18 cellular contexts compared by ENCODE assay signal in genomic region chr11:2561283-2562180, GRCh38.
DNase-seq lines count a peak whose midpoint lies in the region; ATAC-seq and TF ChIP-seq lines count a peak whose summit lies in the region.
"Had no signal": no experiment of that assay in that cellular context is flagged by ENCODE, and none has a peak within 500 bp of the region (broad histone marks: within the 10 kb centered on the region; RNA-seq: fewer than 3 reads in every experiment).

No MANE protein-coding gene starts in this region.

- H3K9me3 Mint-ChIP-seq in naive thymus-derived CD4-positive, alpha-beta T cell = peaks cover 0 to 2% (median 0%) of the 10 kb centered on the region in 11 donors
- H3K9me3 Mint-ChIP-seq: T-helper 2 cell treated with Interferon-gamma antibody and Interleukin-4, amounts not matched to agents 5 μg/mL and 100 μg/mL, for 36 hours had no signal

- H3K4me3 Mint-ChIP-seq in naive thymus-derived CD4-positive, alpha-beta T cell = no peak overlapping the region
- H3K4me3 Mint-ChIP-seq: nephron progenitor cell; T-helper 2 cell treated with Interferon-gamma antibody and Interleukin-4, amounts not matched to agents 5 μg/mL and 100 μg/mL, for 36 hours had no signal

- H3K27me3 ChIP-seq in BE2C (no peaks in the 10 kb centered on the region), NT2/D1 (ENCODE audit: insufficient read depth, insufficient read length) (peaks cover 74% of the 10 kb centered on the region)
- H3K27me3 ChIP-seq in naive thymus-derived CD4-positive, alpha-beta T cell (ENCODE audit: control insufficient read depth in 2 of 2, insufficient read depth in 2 of 2, low read length in 2 of 2) = no peaks in the 10 kb centered on the region
- H3K27me3 ChIP-seq: gastrocnemius medialis had no signal

- CTCF ChIA-PET in naive thymus-derived CD4-positive, alpha-beta T cell (lab: Charles Lee) = no interaction called here
- CTCF ChIA-PET in RWPE1 (lab: Yijun Ruan, JAX) = no interaction called here

- peaks cover 0 to 33% (median 13%) of the 10 kb centered on the region in 7 donors for H3K4me1 Mint-ChIP-seq in naive thymus-derived CD4-positive, alpha-beta T cell

- intact Hi-C loops in cardiac septum (cut with DNase I) = no loop called here
- intact Hi-C loops in naive thymus-derived CD4-positive, alpha-beta T cell (cut with micrococcal nuclease) = no loop called here

- ATAC-seq in naive thymus-derived CD4-positive, alpha-beta T cell = peak; percentile 71
- no peak for ATAC-seq in HG03025 (IDR thresholded peaks at IDR 0.05; ENCODE audit: low FRiP score, unreplicated experiment)
- ATAC-seq in GM19452 (IDR thresholded peaks at IDR 0.05; ENCODE audit: unreplicated experiment) = no peak
- ATAC-seq: gastrocnemius medialis had no signal

- H3K27ac ChIP-seq in naive thymus-derived CD4-positive, alpha-beta T cell (ENCODE audit: low read depth, low read length) = no peak overlapping the region
- no peak overlapping the region for H3K27ac ChIP-seq in RWPE1
- H3K27ac ChIP-seq: coronary artery, gastrocnemius medialis, SJSA1 had no signal

- peaks cover 0 to 11% (median 0%) of the 10 kb centered on the region in 5 donors for H3K36me3 Mint-ChIP-seq in naive thymus-derived CD4-positive, alpha-beta T cell

- DNase-seq in BE2C (peak; percentile 0), NT2/D1 (ENCODE audit: low read depth, low spot score) (no peak), cardiac septum (ENCODE audit: low spot score) (peak; percentile 69), HPDE6-E6E7 (ENCODE audit: extremely low spot score) (no peak), RWPE1 (ENCODE audit: low spot score) (no peak)
- no peak for DNase-seq in naive thymus-derived CD4-positive, alpha-beta T cell
- DNase-seq: activated CD8-positive, alpha-beta memory T cell treated with anti-CD3 and anti-CD28 coated beads, Interleukin-2, amount 50 U/mL, for 48 hours; gastrocnemius medialis; mammary epithelial cell; MM.1S; NCI-H2029 treated with DMSO at 0.1 percent for 48 hours; nephron progenitor cell; stimulated activated CD4-positive, alpha-beta T cell treated with anti-CD3 and anti-CD28 coated beads, Interleukin-2, amount 100 ng/mL, for 24 hours had no signal

- H3K36me3 ChIP-seq in BE2C (no peaks in the 10 kb centered on the region), NT2/D1 (ENCODE audit: insufficient read depth, insufficient read length, low read length) (no peaks in the 10 kb centered on the region)
- no peaks in the 10 kb centered on the region for H3K36me3 ChIP-seq in naive thymus-derived CD4-positive, alpha-beta T cell (ENCODE audit: control insufficient read depth in 2 of 3, insufficient read depth in 3 of 3, low read length in 3 of 3)
- H3K36me3 ChIP-seq: gastrocnemius medialis, SJSA1 had no signal

- POLR2A ChIA-PET in naive thymus-derived CD4-positive, alpha-beta T cell (lab: Charles Lee) = no interaction called here
- POLR2A ChIA-PET in RWPE1 (lab: Yijun Ruan, JAX; ENCODE audit: low non-redundant PET) = no interaction called here

- TF ChIP-seq CTCF in BE2C (IDR thresholded peaks at IDR 0.05; ENCODE audit: low read depth, low read length) (no peak), RWPE1 (conservative IDR thresholded peaks at IDR 0.05; ENCODE audit: low read depth) (no peak)

- no peaks in the 10 kb centered on the region for H3K4me1 ChIP-seq in BE2C
- peaks cover 11% of the 10 kb centered on the region for H3K4me1 ChIP-seq in NT2/D1 (ENCODE audit: insufficient read depth, insufficient read length)
- no peaks in the 10 kb centered on the region for H3K4me1 ChIP-seq in naive thymus-derived CD4-positive, alpha-beta T cell (ENCODE audit: control insufficient read depth in 2 of 2, insufficient read depth in 2 of 2, low read length in 2 of 2)
- H3K4me1 ChIP-seq: gastrocnemius medialis, SJSA1 had no signal

- no peaks in the 10 kb centered on the region for H3K9me3 ChIP-seq in BE2C
- peaks cover 21% of the 10 kb centered on the region; the same call in 1 of the 2 replicates for H3K9me3 ChIP-seq in NT2/D1 (ENCODE audit: insufficient read depth, low read length)
- no peaks in the 10 kb centered on the region for H3K9me3 ChIP-seq in naive thymus-derived CD4-positive, alpha-beta T cell (ENCODE audit: control insufficient read depth in 2 of 3, low read length in 3 of 3)
- H3K9me3 ChIP-seq: gastrocnemius medialis, SJSA1 had no signal

- H3K27me3 Mint-ChIP-seq in naive thymus-derived CD4-positive, alpha-beta T cell = no peaks in the 10 kb centered on the region

- no peak overlapping the region for H3K4me3 ChIP-seq in BE2C (ENCODE audit: low read depth, low read length)
- no peak overlapping the region for H3K4me3 ChIP-seq in NT2/D1 (ENCODE audit: insufficient read length, low read depth)
- H3K4me3 ChIP-seq in naive thymus-derived CD4-positive, alpha-beta T cell (ENCODE audit: low read length) = no peak overlapping the region
- H3K4me3 ChIP-seq: coronary artery, gastrocnemius medialis, SJSA1 had no signal

- peak overlapping the region; percentile 17 for H3K9ac ChIP-seq in NT2/D1 (ENCODE audit: insufficient read length, low read depth)

- H3K27ac Mint-ChIP-seq in naive thymus-derived CD4-positive, alpha-beta T cell = no peak overlapping the region
- H3K27ac Mint-ChIP-seq: nephron progenitor cell; T-helper 2 cell treated with Interferon-gamma antibody and Interleukin-4, amounts not matched to agents 5 μg/mL and 100 μg/mL, for 36 hours had no signal

Comparison
In these comparisons a context has a peak if more than half of its experiments do, and no peak if none do; other contexts are left out.
1. DNase-seq: peak in BE2C (single experiment) and cardiac septum (single experiment); none in NT2/D1 (single experiment), naive thymus-derived CD4-positive, alpha-beta T cell (0 of 9), HPDE6-E6E7 (single experiment) and RWPE1 (single experiment).